14 cellular contexts compared by ENCODE assay signal in the genomic region with DNA sequence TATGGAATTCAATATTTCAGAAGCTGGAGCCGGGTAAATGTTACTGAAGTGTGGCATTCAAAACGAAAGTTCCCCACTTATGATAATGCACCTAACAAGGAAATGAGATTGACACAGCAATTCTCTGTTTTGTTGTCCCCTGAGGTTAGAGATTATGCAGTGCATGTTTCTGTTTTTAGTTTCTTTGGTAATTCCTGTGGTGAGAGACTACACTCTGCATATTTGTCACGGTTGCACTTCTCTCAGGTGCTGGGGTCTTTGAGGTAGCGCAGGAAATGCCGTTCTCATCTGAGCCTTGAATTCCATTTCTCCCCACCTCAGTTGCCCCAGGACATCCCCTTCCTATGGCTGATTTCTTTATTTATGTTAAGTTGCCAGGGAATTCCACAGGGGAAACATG. TPM values are rescaled to one million over a fixed set of nuclear protein-coding genes. Genes with fewer than 3 reads are reported as not detected.
DNase-seq lines count a peak whose midpoint lies in the region; ATAC-seq and TF ChIP-seq lines count a peak whose summit lies in the region.
"Had no signal": no experiment of that assay in that cellular context is flagged by ENCODE, and none has a peak within 500 bp of the region (broad histone marks: within the 10 kb centered on the region; RNA-seq: fewer than 3 reads in every experiment).

No MANE protein-coding gene starts in this region.

- H3K9me3 ChIP-seq in SU-DHL-6 (ENCODE audit: insufficient read depth, low read length) (peaks cover 9% of the 10 kb centered on the region; the same call in 1 of the 2 replicates), mucosa of descending colon (no peaks in the 10 kb centered on the region)
- H3K9me3 ChIP-seq: pancreas had no signal

- no peak overlapping the region for H3K27ac ChIP-seq in SU-DHL-6 (ENCODE audit: low read depth, low read length)
- H3K27ac ChIP-seq: cardiac muscle cell, pancreas, SK-N-MC had no signal

- no peak overlapping the region; the same call in 1 of the 2 replicates for H3K27ac Mint-ChIP-seq in WTC11

- no peaks in the 10 kb centered on the region for H3K9me2 ChIP-seq in SU-DHL-6 (replicated peaks; ENCODE audit: insufficient read depth, low read length)

- DNase-seq in head of caudate nucleus: no peak
- no peak for DNase-seq in WTC11 (ENCODE audit: low spot score)
- DNase-seq in A172 (ENCODE audit: low spot score): no peak
- DNase-seq in mucosa of descending colon: no peak
- DNase-seq: DMS53, left cardiac atrium, NCI-H2171 treated with DMSO at 0.1 percent for 48 hours, pancreas had no signal

- no peak overlapping the region for H3K4me3 Mint-ChIP-seq in WTC11

- no peaks in the 10 kb centered on the region; the same call in 1 of the 2 replicates for H3K27me3 Mint-ChIP-seq in WTC11 (ENCODE audit: low read depth)

- POLR2A ChIA-PET in WTC11 (lab: Charles Lee): no interaction called here

- peaks cover 15% of the 10 kb centered on the region for H3K9me3 Mint-ChIP-seq in WTC11

- H3F3A ChIP-seq in SU-DHL-6 (ENCODE audit: insufficient read depth): no peaks in the 10 kb centered on the region

- TF ChIP-seq CTCF in SU-DHL-6 (IDR thresholded peaks at IDR 0.05; ENCODE audit: insufficient read depth, low read length, poor library complexity, severe bottlenecking): no peak
- no peak for TF ChIP-seq CTCF in WTC11 (IDR thresholded peaks at IDR 0.05)
- no peak for TF ChIP-seq CTCF in mucosa of descending colon (IDR thresholded peaks at IDR 0.05)

- no peaks in the 10 kb centered on the region for H3K36me3 ChIP-seq in SU-DHL-6 (ENCODE audit: low read length)
- no peaks in the 10 kb centered on the region for H3K36me3 ChIP-seq in mucosa of descending colon (ENCODE audit: low read depth)
- H3K36me3 ChIP-seq: cardiac muscle cell, pancreas had no signal

- no peaks in the 10 kb centered on the region for H3K27me3 ChIP-seq in SU-DHL-6 (ENCODE audit: low read length)
- H3K27me3 ChIP-seq: cardiac muscle cell, pancreas had no signal

- intact Hi-C loops in head of caudate nucleus (cut with DNase I) (no loop called here), mucosa of descending colon (cut with DNase I, micrococcal nuclease) (no loop called here)

- H4K20me1 ChIP-seq in SU-DHL-6 (ENCODE audit: low read depth, low read length): no peaks in the 10 kb centered on the region

- peak overlapping the region; percentile 34 for H3K4me2 ChIP-seq in SU-DHL-6 (ENCODE audit: low read depth, low read length, poor library complexity, severe bottlenecking)

- no peaks in the 10 kb centered on the region for H3K36me3 Mint-ChIP-seq in WTC11

- H3K4me1 Mint-ChIP-seq in WTC11: peaks cover 17% of the 10 kb centered on the region

- no peak overlapping the region for H3K9ac ChIP-seq in SU-DHL-6 (ENCODE audit: low read length)

- no peaks in the 10 kb centered on the region for H3K79me2 ChIP-seq in SU-DHL-6 (ENCODE audit: insufficient read depth, low read length)

- no peaks in the 10 kb centered on the region for H3K4me1 ChIP-seq in mucosa of descending colon (ENCODE audit: low read depth)
- H3K4me1 ChIP-seq: pancreas had no signal

- CTCF ChIA-PET in WTC11 (lab: Charles Lee): no interaction called here

- H3K4me3 ChIP-seq in SU-DHL-6 (ENCODE audit: insufficient read depth, low read length, poor library complexity, severe bottlenecking): no peak overlapping the region
- no peak overlapping the region for H3K4me3 ChIP-seq in mucosa of descending colon
- H3K4me3 ChIP-seq: cardiac muscle cell, pancreas, SK-N-MC had no signal

- peak; percentile 100 for ATAC-seq in GM18520 (IDR thresholded peaks at IDR 0.05; ENCODE audit: unreplicated experiment)
- ATAC-seq in GM21423 (IDR thresholded peaks at IDR 0.05; ENCODE audit: unreplicated experiment): peak; percentile 99
- ATAC-seq in HG03095 (IDR thresholded peaks at IDR 0.05; ENCODE audit: unreplicated experiment): peak; percentile 99
- ATAC-seq in WTC11: no peak
- no peak for ATAC-seq in mucosa of descending colon
- ATAC-seq: left cardiac atrium, pancreas had no signal

- H2AFZ ChIP-seq in SU-DHL-6 (ENCODE audit: low read depth, low read length, severe bottlenecking): no peak overlapping the region

TF ChIP-seq in WTC11, 78 proteins besides CTCF, POLR2A, EP300 and RAD21 (continues in another document):
- TF ChIP-seq, protein P1, sequence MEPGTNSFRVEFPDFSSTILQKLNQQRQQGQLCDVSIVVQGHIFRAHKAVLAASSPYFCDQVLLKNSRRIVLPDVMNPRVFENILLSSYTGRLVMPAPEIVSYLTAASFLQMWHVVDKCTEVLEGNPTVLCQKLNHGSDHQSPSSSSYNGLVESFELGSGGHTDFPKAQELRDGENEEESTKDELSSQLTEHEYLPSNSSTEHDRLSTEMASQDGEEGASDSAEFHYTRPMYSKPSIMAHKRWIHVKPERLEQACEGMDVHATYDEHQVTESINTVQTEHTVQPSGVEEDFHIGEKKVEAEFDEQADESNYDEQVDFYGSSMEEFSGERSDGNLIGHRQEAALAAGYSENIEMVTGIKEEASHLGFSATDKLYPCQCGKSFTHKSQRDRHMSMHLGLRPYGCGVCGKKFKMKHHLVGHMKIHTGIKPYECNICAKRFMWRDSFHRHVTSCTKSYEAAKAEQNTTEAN (CRISPR knock-in tag; IDR thresholded peaks at IDR 0.05): no peak
- TF ChIP-seq IRF2 (CRISPR knock-in tag; IDR thresholded peaks at IDR 0.05; ENCODE audit: borderline replicate concordance, low read depth) (no peak), ESRRA (CRISPR knock-in tag; IDR thresholded peaks at IDR 0.05; ENCODE audit: borderline replicate concordance) (no peak), ATF1 (CRISPR knock-in tag; IDR thresholded peaks at IDR 0.05) (no peak), MXD4 (CRISPR knock-in tag; IDR thresholded peaks at IDR 0.05; ENCODE audit: borderline replicate concordance) (no peak), ZNF263 (CRISPR knock-in tag; IDR thresholded peaks at IDR 0.05; ENCODE audit: low read depth) (no peak), TEAD1 (CRISPR knock-in tag; IDR thresholded peaks at IDR 0.05) (no peak)
- TF ChIP-seq, protein P2, sequence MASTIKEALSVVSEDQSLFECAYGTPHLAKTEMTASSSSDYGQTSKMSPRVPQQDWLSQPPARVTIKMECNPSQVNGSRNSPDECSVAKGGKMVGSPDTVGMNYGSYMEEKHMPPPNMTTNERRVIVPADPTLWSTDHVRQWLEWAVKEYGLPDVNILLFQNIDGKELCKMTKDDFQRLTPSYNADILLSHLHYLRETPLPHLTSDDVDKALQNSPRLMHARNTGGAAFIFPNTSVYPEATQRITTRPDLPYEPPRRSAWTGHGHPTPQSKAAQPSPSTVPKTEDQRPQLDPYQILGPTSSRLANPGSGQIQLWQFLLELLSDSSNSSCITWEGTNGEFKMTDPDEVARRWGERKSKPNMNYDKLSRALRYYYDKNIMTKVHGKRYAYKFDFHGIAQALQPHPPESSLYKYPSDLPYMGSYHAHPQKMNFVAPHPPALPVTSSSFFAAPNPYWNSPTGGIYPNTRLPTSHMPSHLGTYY (CRISPR knock-in tag; IDR thresholded peaks at IDR 0.05): no peak
- TF ChIP-seq, protein P3, sequence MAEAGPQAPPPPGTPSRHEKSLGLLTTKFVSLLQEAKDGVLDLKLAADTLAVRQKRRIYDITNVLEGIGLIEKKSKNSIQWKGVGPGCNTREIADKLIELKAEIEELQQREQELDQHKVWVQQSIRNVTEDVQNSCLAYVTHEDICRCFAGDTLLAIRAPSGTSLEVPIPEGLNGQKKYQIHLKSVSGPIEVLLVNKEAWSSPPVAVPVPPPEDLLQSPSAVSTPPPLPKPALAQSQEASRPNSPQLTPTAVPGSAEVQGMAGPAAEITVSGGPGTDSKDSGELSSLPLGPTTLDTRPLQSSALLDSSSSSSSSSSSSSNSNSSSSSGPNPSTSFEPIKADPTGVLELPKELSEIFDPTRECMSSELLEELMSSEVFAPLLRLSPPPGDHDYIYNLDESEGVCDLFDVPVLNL (CRISPR knock-in tag; IDR thresholded peaks at IDR 0.05; ENCODE audit: borderline replicate concordance, low read depth): no peak
- TF ChIP-seq, protein P4, sequence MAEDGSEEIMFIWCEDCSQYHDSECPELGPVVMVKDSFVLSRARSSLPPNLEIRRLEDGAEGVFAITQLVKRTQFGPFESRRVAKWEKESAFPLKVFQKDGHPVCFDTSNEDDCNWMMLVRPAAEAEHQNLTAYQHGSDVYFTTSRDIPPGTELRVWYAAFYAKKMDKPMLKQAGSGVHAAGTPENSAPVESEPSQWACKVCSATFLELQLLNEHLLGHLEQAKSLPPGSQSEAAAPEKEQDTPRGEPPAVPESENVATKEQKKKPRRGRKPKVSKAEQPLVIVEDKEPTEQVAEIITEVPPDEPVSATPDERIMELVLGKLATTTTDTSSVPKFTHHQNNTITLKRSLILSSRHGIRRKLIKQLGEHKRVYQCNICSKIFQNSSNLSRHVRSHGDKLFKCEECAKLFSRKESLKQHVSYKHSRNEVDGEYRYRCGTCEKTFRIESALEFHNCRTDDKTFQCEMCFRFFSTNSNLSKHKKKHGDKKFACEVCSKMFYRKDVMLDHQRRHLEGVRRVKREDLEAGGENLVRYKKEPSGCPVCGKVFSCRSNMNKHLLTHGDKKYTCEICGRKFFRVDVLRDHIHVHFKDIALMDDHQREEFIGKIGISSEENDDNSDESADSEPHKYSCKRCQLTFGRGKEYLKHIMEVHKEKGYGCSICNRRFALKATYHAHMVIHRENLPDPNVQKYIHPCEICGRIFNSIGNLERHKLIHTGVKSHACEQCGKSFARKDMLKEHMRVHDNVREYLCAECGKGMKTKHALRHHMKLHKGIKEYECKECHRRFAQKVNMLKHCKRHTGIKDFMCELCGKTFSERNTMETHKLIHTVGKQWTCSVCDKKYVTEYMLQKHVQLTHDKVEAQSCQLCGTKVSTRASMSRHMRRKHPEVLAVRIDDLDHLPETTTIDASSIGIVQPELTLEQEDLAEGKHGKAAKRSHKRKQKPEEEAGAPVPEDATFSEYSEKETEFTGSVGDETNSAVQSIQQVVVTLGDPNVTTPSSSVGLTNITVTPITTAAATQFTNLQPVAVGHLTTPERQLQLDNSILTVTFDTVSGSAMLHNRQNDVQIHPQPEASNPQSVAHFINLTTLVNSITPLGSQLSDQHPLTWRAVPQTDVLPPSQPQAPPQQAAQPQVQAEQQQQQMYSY (CRISPR knock-in tag; IDR thresholded peaks at IDR 0.05): no peak

RNA-seq across cellular contexts. Expression of a gene that starts 15.3 kb away (rescaled TPM):
- total RNA-seq in WTC11 (2021): 40.0 to 43.4 TPM (median 43.0 TPM) in 3 replicates
- 0.22 and 0.36 TPM in 2 replicates for total RNA-seq in A172 (2014; rRNA removed; shearing (Covaris generic))
- under 1 TPM; 0.14 to 0.51 (median 0.19) TPM for total RNA-seq in mucosa of descending colon

Comparison
In these comparisons a context has a peak if more than half of its experiments do, and no peak if none do; other contexts are left out.
1. ATAC-seq: peak in GM18520 (single experiment), GM21423 (single experiment) and HG03095 (single experiment); none in WTC11 (single experiment) and mucosa of descending colon (single experiment).
2. RNA of a gene that starts 15.3 kb away (total RNA-seq): 40.0 to 43.4 TPM in WTC11; 0.22 to 0.36 TPM in A172 and 0.14 to 0.51 TPM in mucosa of descending colon; every median in the first group is over 10 times any median in the second.